13 cellular contexts compared by ENCODE assay signal in the genomic region with DNA sequence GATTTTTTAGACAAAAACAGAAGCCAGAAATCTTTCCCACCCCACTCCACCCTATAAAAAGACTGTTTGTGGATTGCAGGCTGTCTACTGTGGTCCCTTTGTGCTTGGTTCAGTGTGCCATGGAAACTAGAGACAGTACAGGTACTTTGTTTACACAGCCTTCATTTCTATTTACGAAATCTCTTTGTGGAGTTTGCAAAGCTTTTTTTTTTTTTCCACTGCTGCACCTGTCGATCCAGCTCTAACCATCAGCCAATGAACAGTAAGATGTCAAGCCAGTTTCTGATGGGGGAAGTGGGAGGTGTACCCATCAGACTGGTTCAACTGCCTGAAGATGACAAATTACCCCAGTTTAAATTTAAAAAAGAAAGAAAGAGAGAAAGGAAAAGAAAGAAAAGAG. TPM values are rescaled to one million over a fixed set of nuclear protein-coding genes. Genes with fewer than 3 reads are reported as not detected.
DNase-seq lines count a peak whose midpoint lies in the region; ATAC-seq and TF ChIP-seq lines count a peak whose summit lies in the region.
"Had no signal": no experiment of that assay in that cellular context is flagged by ENCODE, and none has a peak within 500 bp of the region (broad histone marks: within the 10 kb centered on the region; RNA-seq: fewer than 3 reads in every experiment).

No MANE protein-coding gene starts in this region.

- peak overlapping the region; percentile 4 for H3K4me3 Mint-ChIP-seq in mesothelial cell of epicardium
- H3K4me3 Mint-ChIP-seq: natural killer cell had no signal

- DNase-seq in DMS79 (lab: John Stamatoyannopoulos, UW) (peak; percentile 73), NCI-H187 (lab: John Stamatoyannopoulos, UW) (peak; percentile 38 to 42), PC-9 (peak; percentile 53 to 88), mesothelial cell of epicardium (ENCODE audit: low spot score in 2 of 2, unreplicated experiment in 2 of 2) (no peak)
- DNase-seq in stimulated activated CD8-positive, alpha-beta memory T cell treated with anti-CD3 and anti-CD28 coated beads, Interleukin-4, amount 100 ng/mL, for 48 hours, result no peak
- DNase-seq in stimulated activated naive CD4-positive, alpha-beta T cell (lab: John Stamatoyannopoulos, UW), result no peak
- no peak for DNase-seq in stimulated activated CD4-positive, alpha-beta T cell treated with anti-CD3 and anti-CD28 coated beads, Interleukin-2, amount 100 ng/mL, for 24 hours
- DNase-seq: activated T-cell treated with anti-CD3 and anti-CD28 coated beads, Interleukin-2, amount 50 U/mL, for 1 hour; natural killer cell had no signal

- intact Hi-C loops in PC-9 (cut with micrococcal nuclease; ENCODE audit: unreplicated experiment), result no loop called here

- no peak for ATAC-seq in HG03460 (IDR thresholded peaks at IDR 0.05; ENCODE audit: unreplicated experiment)
- ATAC-seq: activated CD4-positive, CD25-positive, alpha-beta regulatory T cell treated with anti-CD3 and anti-CD28 coated beads, Interleukin-2, amount 50 U/mL, for 24 hours; natural killer cell had no signal

- CTCF ChIA-PET in PC-9 (lab: Charles Lee), result interaction anchor here (0.6 to 1.2 kb wide), 2 partner anchors 19 to 221 kb away, joined by 3 read pairs; no protein-coding TSS in a partner anchor

- TF ChIP-seq CTCF in PC-9 (conservative IDR thresholded peaks at IDR 0.05), result no peak
- TF ChIP-seq CTCF in mesothelial cell of epicardium (IDR thresholded peaks at IDR 0.05; ENCODE audit: unreplicated experiment), result no peak

- no peaks in the 10 kb centered on the region for H3K9me3 Mint-ChIP-seq in mesothelial cell of epicardium
- H3K9me3 Mint-ChIP-seq: natural killer cell had no signal

- no peaks in the 10 kb centered on the region for H3K27me3 Mint-ChIP-seq in mesothelial cell of epicardium (ENCODE audit: low read depth)

- H3K27ac Mint-ChIP-seq in mesothelial cell of epicardium, result peak overlapping the region; percentile 41
- H3K27ac Mint-ChIP-seq: natural killer cell had no signal

- BruUV-seq in PC-9 (replicated peaks; lab: Mats Ljungman, UMichigan), result no TSS peak

- H3K4me1 ChIP-seq in PC-9 (replicated peaks; ENCODE audit: insufficient read depth), result peaks cover 19% of the 10 kb centered on the region
- H3K4me1 ChIP-seq: SJCRH30 had no signal

- peaks cover 7% of the 10 kb centered on the region; the same call in 1 of the 2 replicates for H3F3A ChIP-seq in PC-9 (ENCODE audit: insufficient read depth, low read depth)

- H3K36me3 ChIP-seq in PC-9 (ENCODE audit: low read depth), result no peaks in the 10 kb centered on the region
- H3K36me3 ChIP-seq: SJCRH30 had no signal

- H3K9me2 ChIP-seq in PC-9 (ENCODE audit: insufficient read depth), result no peaks in the 10 kb centered on the region

- H3K27ac ChIP-seq in PC-9, result no peak overlapping the region; the same call in 1 of the 2 replicates
- H3K27ac ChIP-seq: SJCRH30 had no signal

- H4K20me1 ChIP-seq in PC-9 (ENCODE audit: insufficient read depth), result no peaks in the 10 kb centered on the region

- H3K4me2 ChIP-seq in PC-9, result peak overlapping the region; percentile 61

- POLR2A ChIA-PET in PC-9 (lab: Charles Lee; ENCODE audit: unreplicated experiment), result interaction anchor here (0.6 to 0.7 kb wide), 2 partner anchors 9 to 63 kb away, joined by 3 to 5 read pairs; no protein-coding TSS in a partner anchor

- no peaks in the 10 kb centered on the region for H3K79me2 ChIP-seq in PC-9 (ENCODE audit: low read depth)

- H3K27me3 ChIP-seq in PC-9 (ENCODE audit: insufficient read depth, low read depth), result no peaks in the 10 kb centered on the region
- H3K27me3 ChIP-seq: SJCRH30 had no signal

- no peak overlapping the region for H3K4me3 ChIP-seq in PC-9
- H3K4me3 ChIP-seq: SJCRH30, skin epidermis had no signal

- H3K9me3 ChIP-seq in PC-9 (ENCODE audit: insufficient read depth, low read depth), result no peaks in the 10 kb centered on the region
- H3K9me3 ChIP-seq: SJCRH30 had no signal

- peaks cover 9% of the 10 kb centered on the region for H3K4me1 Mint-ChIP-seq in mesothelial cell of epicardium

- H2AFZ ChIP-seq in PC-9, result no peak overlapping the region

- no peaks in the 10 kb centered on the region for H3K36me3 Mint-ChIP-seq in mesothelial cell of epicardium
- H3K36me3 Mint-ChIP-seq: natural killer cell had no signal

RNA-seq across cellular contexts. Expression of a gene that starts 20.2 kb away (rescaled TPM):
- total RNA-seq in PC-9 (2021), result 77.4 and 84.5 TPM in 2 replicates
- 61.8 to 66.9 TPM (median 66.2 TPM) in 3 replicates for total RNA-seq in mesothelial cell of epicardium

Comparison
In these comparisons a context has a peak if more than half of its experiments do, and no peak if none do; other contexts are left out.
1. DNase-seq: peak in DMS79 (single experiment), NCI-H187 (2 of 2) and PC-9 (2 of 2); none in mesothelial cell of epicardium (0 of 2), stimulated activated CD8-positive, alpha-beta memory T cell treated with anti-CD3 and anti-CD28 coated beads, Interleukin-4, amount 100 ng/mL, for 48 hours (single experiment), stimulated activated naive CD4-positive, alpha-beta T cell (0 of 6) and stimulated activated CD4-positive, alpha-beta T cell treated with anti-CD3 and anti-CD28 coated beads, Interleukin-2, amount 100 ng/mL, for 24 hours (0 of 2).